Comparison of ENCODE assay signal across 31 cellular contexts in genomic region chr4:24792552-24792951, GRCh38. TPM values are rescaled to one million over a fixed set of nuclear protein-coding genes. Genes with fewer than 3 reads are reported as not detected.
"Had no signal": no experiment of that assay in that cellular context is flagged by ENCODE, and none has a peak within 500 bp of the region (broad histone marks: within the 10 kb centered on the region; RNA-seq: fewer than 3 reads in every experiment).

No MANE protein-coding gene starts in this region.

- H3K36me3 Mint-ChIP-seq: immature natural killer cell; memory B cell; naive B cell; natural killer cell treated with Interleukin-12 subunit alpha and Interleukin-12 subunit beta and Interleukin-15 and Interleukin-18, amount 100 ng/mL, for 72 hours; stimulated activated memory B cell treated with anti-CD40 and anti-IgM and Interleukin-4, amounts not matched to agents 10 μg/mL and 1 μg/mL and 100 μg/mL, for 72 hours; type B pancreatic cell had no signal

- H3K9me3 ChIP-seq: esophagus muscularis mucosa, neutrophil, psoas muscle, testis, tibial artery had no signal

- ATAC-seq: foreskin keratinocyte; heart right ventricle; natural killer cell treated with Interleukin-12 subunit alpha and Interleukin-12 subunit beta and Interleukin-15 and Interleukin-18, amount 100 ng/mL, for 72 hours; psoas muscle; right cardiac atrium; stimulated activated memory B cell treated with anti-CD40 and anti-IgM and Interleukin-4, amounts not matched to agents 10 μg/mL and 1 μg/mL and 100 μg/mL, for 72 hours; stimulated activated naive CD8-positive, alpha-beta T cell treated with anti-CD3 and anti-CD28 coated beads, Interleukin-15, Interleukin-2, amounts not matched to agents 100 U/mL and 50 U/mL, for 24 hours had no signal

- H3K27me3 Mint-ChIP-seq: stimulated activated memory B cell treated with anti-CD40 and anti-IgM and Interleukin-4, amounts not matched to agents 10 μg/mL and 1 μg/mL and 100 μg/mL, for 72 hours had no signal

- H3K9me3 Mint-ChIP-seq: stimulated activated memory B cell treated with anti-CD40 and anti-IgM and Interleukin-4, amounts not matched to agents 10 μg/mL and 1 μg/mL and 100 μg/mL, for 72 hours had no signal

- H3K27ac Mint-ChIP-seq: immature natural killer cell; memory B cell; naive B cell; natural killer cell treated with Interleukin-12 subunit alpha and Interleukin-12 subunit beta and Interleukin-15 and Interleukin-18, amount 100 ng/mL, for 72 hours; stimulated activated memory B cell treated with anti-CD40 and anti-IgM and Interleukin-4, amounts not matched to agents 10 μg/mL and 1 μg/mL and 100 μg/mL, for 72 hours; type B pancreatic cell had no signal

- H3K4me3 ChIP-seq: coronary artery, esophagus muscularis mucosa, heart right ventricle, lung, psoas muscle, skin epidermis, spleen, testis, tibial artery had no signal

- H3K27ac ChIP-seq: foreskin keratinocyte, heart right ventricle, neutrophil, psoas muscle, spleen, testis had no signal

- H3K4me3 Mint-ChIP-seq: immature natural killer cell; memory B cell; natural killer cell treated with Interleukin-12 subunit alpha and Interleukin-12 subunit beta and Interleukin-15 and Interleukin-18, amount 100 ng/mL, for 72 hours; neural crest cell; stimulated activated memory B cell treated with anti-CD40 and anti-IgM and Interleukin-4, amounts not matched to agents 10 μg/mL and 1 μg/mL and 100 μg/mL, for 72 hours; type B pancreatic cell had no signal

- H3K4me1 ChIP-seq: foreskin keratinocyte had no signal

- H3K4me1 Mint-ChIP-seq: immature natural killer cell; memory B cell; naive B cell; stimulated activated memory B cell treated with anti-CD40 and anti-IgM and Interleukin-4, amounts not matched to agents 10 μg/mL and 1 μg/mL and 100 μg/mL, for 72 hours had no signal

- H3K36me3 ChIP-seq: esophagus muscularis mucosa, heart right ventricle, neutrophil, spleen, tibial artery had no signal

- DNase-seq: dermis blood vessel endothelial cell; effector memory CD4-positive, alpha-beta T cell; foreskin keratinocyte; glutamatergic neuron; heart right ventricle; hypothalamus; immature natural killer cell; islet precursor cell; kidney glomerular epithelial cell; naive B cell; posterior cingulate gyrus; psoas muscle; right cardiac atrium; spleen; stimulated activated CD4-positive, alpha-beta T cell treated with anti-CD3 and anti-CD28 coated beads, Interleukin-4, amount 100 ng/mL, for 4 hours; stimulated activated naive CD8-positive, alpha-beta T cell treated with anti-CD3 and anti-CD28 coated beads, Interleukin-15, Interleukin-2, amounts not matched to agents 100 U/mL and 50 U/mL, for 24 hours; substantia nigra; testis; tibial artery had no signal

- H3K27me3 ChIP-seq: heart right ventricle, testis, tibial artery had no signal

RNA-seq across cellular contexts. Expression of gene SOD3, which starts 2.8 kb away (rescaled TPM):
- total RNA-seq: dermis blood vessel endothelial cell; endothelial cell of umbilical vein; foreskin keratinocyte; mononuclear cell; natural killer cell treated with Interleukin-12 subunit alpha and Interleukin-12 subunit beta and Interleukin-15 and Interleukin-18, amount 100 ng/mL, for 72 hours had no signal
- polyA plus RNA-seq: endothelial cell of umbilical vein, immature natural killer cell had no signal
